ENCODE assay signal across 8 cellular contexts in genomic region chr1:17119076-17119743, GRCh38. TPM values are rescaled to one million over a fixed set of nuclear protein-coding genes. Genes with fewer than 3 reads are reported as not detected.
A peak's percentile ranks its signal among the peaks of the same experiment; 100 is the strongest.
DNase-seq lines count a peak whose midpoint lies in the region; ATAC-seq and TF ChIP-seq lines count a peak whose summit lies in the region.

PADI2 (minus strand) TSS chr1:17119451; CDS start chr1:17119371, 80 bp downstream.

- no peak for TF ChIP-seq POLR2A in ovary (IDR thresholded peaks at IDR 0.05)
- TF ChIP-seq POLR2A in tibial nerve (IDR thresholded peaks at IDR 0.05) = peak; percentile 39 to 80

- H3K9me3 ChIP-seq in ovary = no peaks in the 10 kb centered on the region
- no peaks in the 10 kb centered on the region for H3K9me3 ChIP-seq in tibial nerve

- ATAC-seq in HG03280 (IDR thresholded peaks at IDR 0.05; ENCODE audit: unreplicated experiment) (peak; percentile 71), Right ventricle myocardium superior (ENCODE audit: poor library complexity) (peak; percentile 83), GM21447 (IDR thresholded peaks at IDR 0.05; ENCODE audit: unreplicated experiment) (no peak)

- H3K27me3 ChIP-seq in ovary = no peaks in the 10 kb centered on the region
- H3K27me3 ChIP-seq in tibial nerve = peaks cover 0 to 21% of the 10 kb centered on the region in 2 donors

- H3K36me3 ChIP-seq in ovary (no peaks in the 10 kb centered on the region), tibial nerve (no peaks in the 10 kb centered on the region)

- H3K27ac ChIP-seq in ovary (no peak within 1 kb of the TSS), tibial nerve (peak within 1 kb of the TSS in 3 of 4 donors; percentile 32 to 79 (median 63))

- intact Hi-C loops in Right ventricle myocardium superior (cut with DNase I) (no loop called here), ovary (cut with DNase I) (no loop called here)

- TF ChIP-seq EP300 in ovary (IDR thresholded peaks at IDR 0.05) = no peak
- TF ChIP-seq EP300 in tibial nerve (IDR thresholded peaks at IDR 0.05) = peak in 1 of 2 donors; percentile 74

- H3K4me1 ChIP-seq in ovary (ENCODE audit: insufficient read depth) (peaks cover 2% of the 10 kb centered on the region), tibial nerve (peaks cover 0 to 23% (median 15%) of the 10 kb centered on the region in 4 donors)

- TF ChIP-seq CTCF in ovary (IDR thresholded peaks at IDR 0.05) = no peak
- no peak for TF ChIP-seq CTCF in tibial nerve (IDR thresholded peaks at IDR 0.05)

- WGBS in ovary, 3 donors = 3 to 5% (median 4%) methylated on average over 58 of the region's 58 CpGs
- WGBS in tibial nerve, 2 donors = 3 to 6% methylated on average over 19 to 23 of the region's 58 CpGs

- DNase-seq in EL (peak; percentile 57), RPMI8226 (peak; percentile 87), Right ventricle myocardium superior (peak; percentile 85), ovary (peak in 4 of 5 donors; percentile 30 to 65 (median 38)), tibial nerve (ENCODE audit: low spot score in 2 of 2) (no peak)
- peak; percentile 68 for DNase-seq in activated naive CD4-positive, alpha-beta T cell treated with anti-CD3 and anti-CD28 coated beads, Interleukin-2, amount 50 U/mL, for 16 hours

- H3K4me3 ChIP-seq in ovary (peak within 1 kb of the TSS; percentile 6), tibial nerve (peak within 1 kb of the TSS; percentile 39 to 51 (median 46))

RNA-seq across cellular contexts. Expression of gene PADI2, which starts in this region (rescaled TPM):
- total RNA-seq in Right ventricle myocardium superior = 0.46 TPM
- total RNA-seq in ovary = 1 to 10 TPM in 3 of 7 donors, under 1 TPM in 4; 0.18 to 5.2 (median 0.55) TPM
- 1 to 10 TPM in 1 of 2 donors, under 1 TPM in 1; 0.07 to 1.2 TPM for polyA plus RNA-seq in ovary
- 10 to 100 TPM in 1 of 4 donors, 1 to 10 TPM in 3; 2.4 to 12.2 (median 6.3) TPM for total RNA-seq in tibial nerve

Comparison
In these comparisons a context has a peak if more than half of its experiments do, and no peak if none do; other contexts are left out.
1. Peak in DNase-seq and ATAC-seq in Right ventricle myocardium superior; RNA of the gene not detected or under 1 TPM.
2. DNase-seq: peak in EL (single experiment), RPMI8226 (single experiment), activated naive CD4-positive, alpha-beta T cell treated with anti-CD3 and anti-CD28 coated beads, Interleukin-2, amount 50 U/mL, for 16 hours (single experiment) and ovary (4 of 5); none in tibial nerve (0 of 2).
3. H3K27ac ChIP-seq: peak in tibial nerve (3 of 4); none in ovary (0 of 2).